In the genomic region with DNA sequence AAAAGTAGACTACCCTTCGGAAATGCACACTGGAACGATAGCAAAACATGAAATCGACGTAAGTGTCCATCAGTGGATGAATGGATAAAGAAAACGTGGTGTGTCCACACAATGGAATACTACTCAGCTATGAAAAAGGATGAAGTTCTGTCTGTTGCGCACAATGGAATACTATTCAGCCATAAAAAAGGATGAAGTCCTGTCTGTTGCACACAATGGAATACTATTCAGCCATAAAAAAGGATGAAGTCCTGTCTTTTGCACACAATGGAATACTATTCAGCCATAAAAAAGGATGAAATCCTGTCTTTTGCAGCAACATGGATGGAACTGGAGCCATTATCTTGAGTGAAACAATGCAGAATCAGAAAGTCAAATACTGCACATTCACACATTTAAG, we compare ENCODE assay signal across 3 cellular contexts.
TF ChIP-seq lines count a peak whose summit lies in the region.

No MANE protein-coding gene starts in this region.

TF ChIP-seq in HepG2, 621 proteins besides CTCF, POLR2A, EP300 and RAD21:
- TF ChIP-seq ZMYM3 (CRISPR knock-in tag; IDR thresholded peaks at IDR 0.05) = peak; percentile 45; the same call in 1 of the 2 replicates
- TF ChIP-seq, protein P1, sequence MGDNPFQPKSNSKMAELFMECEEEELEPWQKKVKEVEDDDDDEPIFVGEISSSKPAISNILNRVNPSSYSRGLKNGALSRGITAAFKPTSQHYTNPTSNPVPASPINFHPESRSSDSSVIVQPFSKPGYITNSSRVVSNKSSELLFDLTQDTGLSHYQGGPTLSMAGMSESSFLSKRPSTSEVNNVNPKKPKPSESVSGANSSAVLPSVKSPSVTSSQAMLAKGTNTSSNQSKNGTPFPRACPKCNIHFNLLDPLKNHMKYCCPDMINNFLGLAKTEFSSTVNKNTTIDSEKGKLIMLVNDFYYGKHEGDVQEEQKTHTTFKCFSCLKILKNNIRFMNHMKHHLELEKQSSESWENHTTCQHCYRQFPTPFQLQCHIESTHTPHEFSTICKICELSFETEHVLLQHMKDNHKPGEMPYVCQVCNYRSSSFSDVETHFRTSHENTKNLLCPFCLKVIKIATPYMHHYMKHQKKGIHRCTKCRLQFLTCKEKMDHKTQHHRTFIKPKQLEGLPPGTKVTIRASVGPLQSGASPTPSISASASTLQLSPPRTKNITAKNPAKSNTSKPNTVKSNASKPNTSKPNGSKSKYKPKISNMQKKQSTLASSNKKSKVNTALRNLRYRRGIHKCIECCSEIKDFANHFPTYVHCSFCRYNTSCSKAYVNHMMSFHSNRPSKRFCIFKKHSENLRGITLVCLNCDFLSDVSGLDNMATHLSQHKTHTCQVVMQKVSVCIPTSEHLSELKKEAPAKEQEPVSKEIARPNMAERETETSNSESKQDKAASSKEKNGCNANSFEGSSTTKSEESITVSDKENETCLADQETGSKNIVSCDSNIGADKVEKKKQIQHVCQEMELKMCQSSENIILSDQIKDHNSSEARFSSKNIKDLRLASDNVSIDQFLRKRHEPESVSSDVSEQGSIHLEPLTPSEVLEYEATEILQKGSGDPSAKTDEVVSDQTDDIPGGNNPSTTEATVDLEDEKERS (CRISPR knock-in tag; IDR thresholded peaks at IDR 0.05) = 0 out of 2 replicates have a peak, but pooled peaks have one; percentile 22
- TF ChIP-seq, protein P2, sequence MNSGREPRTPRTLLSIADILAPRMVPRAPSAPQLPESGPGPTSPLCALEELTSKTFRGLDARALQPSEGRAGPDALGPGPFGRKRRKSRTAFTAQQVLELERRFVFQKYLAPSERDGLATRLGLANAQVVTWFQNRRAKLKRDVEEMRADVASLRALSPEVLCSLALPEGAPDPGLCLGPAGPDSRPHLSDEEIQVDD (CRISPR knock-in tag; IDR thresholded peaks at IDR 0.05; ENCODE audit: borderline replicate concordance) = no peak

TF ChIP-seq in WTC11, 78 proteins besides CTCF, POLR2A, EP300 and RAD21:
- TF ChIP-seq, protein P3, sequence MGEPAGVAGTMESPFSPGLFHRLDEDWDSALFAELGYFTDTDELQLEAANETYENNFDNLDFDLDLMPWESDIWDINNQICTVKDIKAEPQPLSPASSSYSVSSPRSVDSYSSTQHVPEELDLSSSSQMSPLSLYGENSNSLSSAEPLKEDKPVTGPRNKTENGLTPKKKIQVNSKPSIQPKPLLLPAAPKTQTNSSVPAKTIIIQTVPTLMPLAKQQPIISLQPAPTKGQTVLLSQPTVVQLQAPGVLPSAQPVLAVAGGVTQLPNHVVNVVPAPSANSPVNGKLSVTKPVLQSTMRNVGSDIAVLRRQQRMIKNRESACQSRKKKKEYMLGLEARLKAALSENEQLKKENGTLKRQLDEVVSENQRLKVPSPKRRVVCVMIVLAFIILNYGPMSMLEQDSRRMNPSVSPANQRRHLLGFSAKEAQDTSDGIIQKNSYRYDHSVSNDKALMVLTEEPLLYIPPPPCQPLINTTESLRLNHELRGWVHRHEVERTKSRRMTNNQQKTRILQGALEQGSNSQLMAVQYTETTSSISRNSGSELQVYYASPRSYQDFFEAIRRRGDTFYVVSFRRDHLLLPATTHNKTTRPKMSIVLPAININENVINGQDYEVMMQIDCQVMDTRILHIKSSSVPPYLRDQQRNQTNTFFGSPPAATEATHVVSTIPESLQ (CRISPR knock-in tag; IDR thresholded peaks at IDR 0.05) = no peak
- TF ChIP-seq GTF2I (CRISPR knock-in tag; conservative IDR thresholded peaks at IDR 0.05) (peak; percentile 53; the same call in 1 of the 2 replicates), KAT7 (CRISPR knock-in tag; IDR thresholded peaks at IDR 0.05; ENCODE audit: borderline replicate concordance) (no peak), PRRX2 (CRISPR knock-in tag; IDR thresholded peaks at IDR 0.05) (no peak)
- TF ChIP-seq, protein P4, sequence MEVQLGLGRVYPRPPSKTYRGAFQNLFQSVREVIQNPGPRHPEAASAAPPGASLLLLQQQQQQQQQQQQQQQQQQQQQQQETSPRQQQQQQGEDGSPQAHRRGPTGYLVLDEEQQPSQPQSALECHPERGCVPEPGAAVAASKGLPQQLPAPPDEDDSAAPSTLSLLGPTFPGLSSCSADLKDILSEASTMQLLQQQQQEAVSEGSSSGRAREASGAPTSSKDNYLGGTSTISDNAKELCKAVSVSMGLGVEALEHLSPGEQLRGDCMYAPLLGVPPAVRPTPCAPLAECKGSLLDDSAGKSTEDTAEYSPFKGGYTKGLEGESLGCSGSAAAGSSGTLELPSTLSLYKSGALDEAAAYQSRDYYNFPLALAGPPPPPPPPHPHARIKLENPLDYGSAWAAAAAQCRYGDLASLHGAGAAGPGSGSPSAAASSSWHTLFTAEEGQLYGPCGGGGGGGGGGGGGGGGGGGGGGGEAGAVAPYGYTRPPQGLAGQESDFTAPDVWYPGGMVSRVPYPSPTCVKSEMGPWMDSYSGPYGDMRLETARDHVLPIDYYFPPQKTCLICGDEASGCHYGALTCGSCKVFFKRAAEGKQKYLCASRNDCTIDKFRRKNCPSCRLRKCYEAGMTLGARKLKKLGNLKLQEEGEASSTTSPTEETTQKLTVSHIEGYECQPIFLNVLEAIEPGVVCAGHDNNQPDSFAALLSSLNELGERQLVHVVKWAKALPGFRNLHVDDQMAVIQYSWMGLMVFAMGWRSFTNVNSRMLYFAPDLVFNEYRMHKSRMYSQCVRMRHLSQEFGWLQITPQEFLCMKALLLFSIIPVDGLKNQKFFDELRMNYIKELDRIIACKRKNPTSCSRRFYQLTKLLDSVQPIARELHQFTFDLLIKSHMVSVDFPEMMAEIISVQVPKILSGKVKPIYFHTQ (CRISPR knock-in tag; IDR thresholded peaks at IDR 0.05) = no peak
- TF ChIP-seq, protein P5, sequence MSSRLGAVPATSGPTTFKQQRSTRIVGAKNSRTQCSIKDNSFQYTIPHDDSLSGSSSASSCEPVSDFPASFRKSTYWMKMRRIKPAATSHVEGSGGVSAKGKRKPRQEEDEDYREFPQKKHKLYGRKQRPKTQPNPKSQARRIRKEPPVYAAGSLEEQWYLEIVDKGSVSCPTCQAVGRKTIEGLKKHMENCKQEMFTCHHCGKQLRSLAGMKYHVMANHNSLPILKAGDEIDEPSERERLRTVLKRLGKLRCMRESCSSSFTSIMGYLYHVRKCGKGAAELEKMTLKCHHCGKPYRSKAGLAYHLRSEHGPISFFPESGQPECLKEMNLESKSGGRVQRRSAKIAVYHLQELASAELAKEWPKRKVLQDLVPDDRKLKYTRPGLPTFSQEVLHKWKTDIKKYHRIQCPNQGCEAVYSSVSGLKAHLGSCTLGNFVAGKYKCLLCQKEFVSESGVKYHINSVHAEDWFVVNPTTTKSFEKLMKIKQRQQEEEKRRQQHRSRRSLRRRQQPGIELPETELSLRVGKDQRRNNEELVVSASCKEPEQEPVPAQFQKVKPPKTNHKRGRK (CRISPR knock-in tag; IDR thresholded peaks at IDR 0.05; ENCODE audit: borderline replicate concordance) = no peak

TF ChIP-seq in H1, 55 proteins besides CTCF, POLR2A, EP300 and RAD21:
- TF ChIP-seq HDAC2 (IDR thresholded peaks at IDR 0.05; ENCODE audit: borderline replicate concordance in 1 of 2, low read depth in 2 of 2, low read length in 2 of 2) (peak in 1 of 2 experiments; percentile 91; a peak in 1 of 4 replicates), EGR1 (IDR thresholded peaks at IDR 0.05; ENCODE audit: borderline replicate concordance, low read depth, low read length) (no peak), YY1 (IDR thresholded peaks at IDR 0.05; ENCODE audit: low read depth, low read length) (no peak), KDM1A (IDR thresholded peaks at IDR 0.05; ENCODE audit: borderline replicate concordance, low read length) (peak; percentile 94), MAFK (IDR thresholded peaks at IDR 0.05; ENCODE audit: low read depth, low read length) (no peak)
